ENCODE assay signal across 9 cellular contexts in genomic region chr20:63657937-63658748, GRCh38. TPM values are rescaled to one million over a fixed set of nuclear protein-coding genes. Genes with fewer than 3 reads are reported as not detected.
A peak's percentile ranks its signal among the peaks of the same experiment; 100 is the strongest.
DNase-seq lines count a peak whose midpoint lies in the region; ATAC-seq, FAIRE-seq and TF ChIP-seq lines count a peak whose summit lies in the region.
"Had no signal": no experiment of that assay in that cellular context is flagged by ENCODE, and none has a peak within 500 bp of the region (broad histone marks: within the 10 kb centered on the region; RNA-seq: fewer than 3 reads in every experiment).

Gene RTEL1, plus strand, starts transcription at chr20:63658312. Its CDS starts 1,091 bp downstream, at chr20:63659403.

- H3K4me3 ChIP-seq in kidney (ENCODE audit: low read length in 2 of 2): peak within 1 kb of the TSS; percentile 79 to 94

- FAIRE-seq in kidney (lab: Jason Lieb, UNC): no peak
- FAIRE-seq: TTC549 had no signal

- intact Hi-C loops in kidney (cut with DNase I): no loop called here

- H3K9ac ChIP-seq in kidney (ENCODE audit: low read length in 2 of 2): peak within 1 kb of the TSS; percentile 76 to 89

- H3K36me3 ChIP-seq in kidney (ENCODE audit: control insufficient read depth in 1 of 2, insufficient read depth in 2 of 2, low read length in 2 of 2): peaks cover 4 to 8% of the 10 kb centered on the region in 2 donors

- DNase-seq in AG20443 (ENCODE audit: low spot score): peak; percentile 97
- DNase-seq in NCI-H510A (lab: John Stamatoyannopoulos, UW): peak; percentile 81
- DNase-seq in activated CD4-positive, alpha-beta T cell treated with anti-CD3 and anti-CD28 coated beads for 1 hour: peak; percentile 83
- DNase-seq in cerebellum (ENCODE audit: low spot score): peak; percentile 93
- DNase-seq in kidney: peak; percentile 97
- DNase-seq in stimulated activated CD4-positive, alpha-beta T cell treated with anti-CD3 and anti-CD28 coated beads, Interleukin-15, amount 100 ng/mL, for 24 hours: peak; percentile 91

- peaks cover 5 to 21% of the 10 kb centered on the region in 2 donors for H3K4me1 ChIP-seq in kidney (ENCODE audit: control insufficient read depth in 1 of 2, insufficient read depth in 1 of 2, low read depth in 1 of 2, low read length in 2 of 2)

- ATAC-seq in GM19035 (IDR thresholded peaks at IDR 0.05; ENCODE audit: unreplicated experiment) (peak; percentile 88), HG03354 (IDR thresholded peaks at IDR 0.05; ENCODE audit: poor library complexity, severe bottlenecking, unreplicated experiment) (peak; percentile 86)

- no peaks in the 10 kb centered on the region for H3K9me3 ChIP-seq in kidney (ENCODE audit: control insufficient read depth in 1 of 2, low read length in 2 of 2)

- H3K27ac ChIP-seq in kidney (ENCODE audit: low read depth in 2 of 2, low read length in 2 of 2): peak within 1 kb of the TSS; percentile 81 to 83

- TF ChIP-seq CTCF in kidney (IDR thresholded peaks at IDR 0.05; ENCODE audit: borderline replicate concordance, extremely low read depth, insufficient read depth): no peak

RNA-seq across cellular contexts. Expression of gene RTEL1, which starts in this region (rescaled TPM):
- total RNA-seq in cerebellum: 13.4 TPM
- 37.7 TPM for total RNA-seq in kidney
- 5.3 TPM for polyA plus RNA-seq in kidney (ENCODE audit: insufficient read depth, low read depth, low replicate concordance)

Comparison
In these comparisons a context has a peak if more than half of its experiments do, and no peak if none do; other contexts are left out.
1. Peak in every context shown above with its lines: DNase-seq, ATAC-seq, H3K4me3 ChIP-seq and H3K27ac ChIP-seq.